In the genomic region with DNA sequence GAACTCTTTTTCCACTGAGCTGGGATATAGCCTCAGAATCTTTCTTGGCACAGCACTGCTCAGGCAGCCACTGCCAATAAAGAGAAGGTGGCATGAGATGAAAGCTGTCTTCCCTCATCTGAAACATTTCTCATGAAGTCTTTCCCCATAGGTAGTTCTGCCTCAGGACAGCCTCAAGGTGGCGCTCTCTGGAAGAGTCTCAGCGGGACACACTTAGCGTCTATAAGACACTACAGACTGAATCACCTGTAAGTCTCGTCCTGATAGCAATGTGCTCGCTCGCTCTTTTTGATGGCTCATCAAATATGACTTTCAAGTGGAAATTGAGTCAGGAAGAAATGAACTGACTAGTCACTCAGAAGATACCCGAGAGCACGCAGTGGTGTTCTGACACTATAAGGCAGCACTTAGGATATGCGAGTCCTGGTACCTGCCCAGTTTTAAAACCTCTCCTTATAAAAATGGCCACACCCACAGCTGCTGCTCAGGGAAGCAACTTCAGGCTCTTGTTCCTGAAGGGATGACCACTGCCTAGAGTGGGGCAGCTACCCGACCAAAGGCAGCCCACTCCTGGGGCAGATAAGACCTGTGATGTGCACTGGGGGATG, we compare ENCODE assay signal across 8 cellular contexts.
DNase-seq lines count a peak whose midpoint lies in the region; ATAC-seq and TF ChIP-seq lines count a peak whose summit lies in the region.

No MANE protein-coding gene starts in this region.

- no peaks in the 10 kb centered on the region for H3K27me3 Mint-ChIP-seq in activated T-cell treated with anti-CD3 and anti-CD28 coated beads, Interleukin-2, amount 50 U/mL, for 24 hours

- no peak overlapping the region for H3K4me3 Mint-ChIP-seq in activated T-cell treated with anti-CD3 and anti-CD28 coated beads, Interleukin-2, amount 50 U/mL, for 24 hours

- peak; percentile 78 for TF ChIP-seq CTCF in cardiac muscle cell (IDR thresholded peaks at IDR 0.05; ENCODE audit: low read depth, low read length)

- H3K27ac Mint-ChIP-seq in activated T-cell treated with anti-CD3 and anti-CD28 coated beads, Interleukin-2, amount 50 U/mL, for 24 hours, result no peak overlapping the region

- H3K4me1 ChIP-seq in cardiac muscle cell (ENCODE audit: low read depth), result peaks cover 19% of the 10 kb centered on the region

- peaks cover 43% of the 10 kb centered on the region for H3K4me1 Mint-ChIP-seq in activated T-cell treated with anti-CD3 and anti-CD28 coated beads, Interleukin-2, amount 50 U/mL, for 24 hours (ENCODE audit: low read depth)

- no peaks in the 10 kb centered on the region for H3K9me3 ChIP-seq in cardiac muscle cell (ENCODE audit: low read depth)

- peaks cover 59% of the 10 kb centered on the region for H3K36me3 Mint-ChIP-seq in activated T-cell treated with anti-CD3 and anti-CD28 coated beads, Interleukin-2, amount 50 U/mL, for 24 hours (ENCODE audit: low read depth)

- no peak overlapping the region for H3K4me3 ChIP-seq in cardiac muscle cell

- H3K36me3 ChIP-seq in cardiac muscle cell, result no peaks in the 10 kb centered on the region

- no peaks in the 10 kb centered on the region for H3K27me3 ChIP-seq in cardiac muscle cell

- peak; percentile 34 for ATAC-seq in GM18868 (IDR thresholded peaks at IDR 0.05; ENCODE audit: unreplicated experiment)

- H3K9me3 Mint-ChIP-seq in activated T-cell treated with anti-CD3 and anti-CD28 coated beads, Interleukin-2, amount 50 U/mL, for 24 hours, result peaks cover 20% of the 10 kb centered on the region

- DNase-seq in AG08395 (ENCODE audit: low spot score) (peak; percentile 41), NCI-H748 (lab: John Stamatoyannopoulos, UW; ENCODE audit: unreplicated experiment) (peak; percentile 71), cardiac muscle cell (ENCODE audit: low read depth in 1 of 2, low spot score in 1 of 2) (peak; percentile 72 to 73), NCI-H2227 treated with DMSO at 0.1 percent for 48 hours (lab: John Stamatoyannopoulos, UW) (no peak), middle frontal gyrus (ENCODE audit: extremely low spot score, low spot score) (no peak)
- peak; percentile 46 for DNase-seq in activated T-cell treated with anti-CD3 and anti-CD28 coated beads, Interleukin-2, amount 50 U/mL, for 24 hours
- DNase-seq in stimulated activated CD4-positive, alpha-beta T cell treated with anti-CD3 and anti-CD28 coated beads, Interleukin-15, amount 100 ng/mL, for 24 hours, result peak; percentile 54

- H3K27ac ChIP-seq in cardiac muscle cell, result no peak overlapping the region

Comparison
In these comparisons a context has a peak if more than half of its experiments do, and no peak if none do; other contexts are left out.
1. DNase-seq: peak in AG08395 (single experiment), NCI-H748 (single experiment), activated T-cell treated with anti-CD3 and anti-CD28 coated beads, Interleukin-2, amount 50 U/mL, for 24 hours (single experiment), cardiac muscle cell (2 of 2) and stimulated activated CD4-positive, alpha-beta T cell treated with anti-CD3 and anti-CD28 coated beads, Interleukin-15, amount 100 ng/mL, for 24 hours (single experiment); none in NCI-H2227 treated with DMSO at 0.1 percent for 48 hours (single experiment) and middle frontal gyrus (single experiment).